Comparison of ENCODE assay signal across 7 cellular contexts in genomic region chr2:231680284-231680991, GRCh38. TPM values are rescaled to one million over a fixed set of nuclear protein-coding genes. Genes with fewer than 3 reads are reported as not detected.
DNase-seq lines count a peak whose midpoint lies in the region; ATAC-seq and TF ChIP-seq lines count a peak whose summit lies in the region.

No MANE protein-coding gene starts in this region.

- ATAC-seq in GM21367 (IDR thresholded peaks at IDR 0.05; ENCODE audit: unreplicated experiment) (peak; percentile 3), GM19397 (IDR thresholded peaks at IDR 0.05; ENCODE audit: unreplicated experiment) (no peak)

- H3K9me3 Mint-ChIP-seq in neural crest cell: no peaks in the 10 kb centered on the region

- H3K27ac Mint-ChIP-seq in neural crest cell (ENCODE audit: unreplicated experiment): peak overlapping the region; percentile 95

- peak; percentile 78 for DNase-seq in NCI-H2171 (lab: John Stamatoyannopoulos, UW)
- peak; percentile 85 for DNase-seq in ecto neural progenitor cell (ENCODE audit: low spot score)
- DNase-seq in neural crest cell (ENCODE audit: low read depth, low spot score): peak; percentile 44
- no peak for DNase-seq in NCI-H1930 (lab: John Stamatoyannopoulos, UW)
- DNase-seq in SIG-M5 (lab: John Stamatoyannopoulos, UW): no peak

- TF ChIP-seq CTCF in neural crest cell (conservative IDR thresholded peaks at IDR 0.05): no peak

- H3K4me3 Mint-ChIP-seq in neural crest cell: peak overlapping the region; percentile 84

- H3K36me3 Mint-ChIP-seq in neural crest cell (ENCODE audit: low read depth): no peaks in the 10 kb centered on the region

- H3K27me3 Mint-ChIP-seq in neural crest cell (ENCODE audit: low read depth): no peaks in the 10 kb centered on the region

- peaks cover 31% of the 10 kb centered on the region for H3K4me1 Mint-ChIP-seq in neural crest cell

RNA-seq across cellular contexts. Expression of gene PTMA, which starts 27.9 kb away (rescaled TPM):
- total RNA-seq in neural crest cell: 1,415 and 1,529 TPM in 2 replicates

Comparison
In these comparisons a context has a peak if more than half of its experiments do, and no peak if none do; other contexts are left out.
1. DNase-seq: peak in NCI-H2171 (single experiment), ecto neural progenitor cell (single experiment) and neural crest cell (single experiment); none in NCI-H1930 (0 of 2) and SIG-M5 (single experiment).